In the genomic region with DNA sequence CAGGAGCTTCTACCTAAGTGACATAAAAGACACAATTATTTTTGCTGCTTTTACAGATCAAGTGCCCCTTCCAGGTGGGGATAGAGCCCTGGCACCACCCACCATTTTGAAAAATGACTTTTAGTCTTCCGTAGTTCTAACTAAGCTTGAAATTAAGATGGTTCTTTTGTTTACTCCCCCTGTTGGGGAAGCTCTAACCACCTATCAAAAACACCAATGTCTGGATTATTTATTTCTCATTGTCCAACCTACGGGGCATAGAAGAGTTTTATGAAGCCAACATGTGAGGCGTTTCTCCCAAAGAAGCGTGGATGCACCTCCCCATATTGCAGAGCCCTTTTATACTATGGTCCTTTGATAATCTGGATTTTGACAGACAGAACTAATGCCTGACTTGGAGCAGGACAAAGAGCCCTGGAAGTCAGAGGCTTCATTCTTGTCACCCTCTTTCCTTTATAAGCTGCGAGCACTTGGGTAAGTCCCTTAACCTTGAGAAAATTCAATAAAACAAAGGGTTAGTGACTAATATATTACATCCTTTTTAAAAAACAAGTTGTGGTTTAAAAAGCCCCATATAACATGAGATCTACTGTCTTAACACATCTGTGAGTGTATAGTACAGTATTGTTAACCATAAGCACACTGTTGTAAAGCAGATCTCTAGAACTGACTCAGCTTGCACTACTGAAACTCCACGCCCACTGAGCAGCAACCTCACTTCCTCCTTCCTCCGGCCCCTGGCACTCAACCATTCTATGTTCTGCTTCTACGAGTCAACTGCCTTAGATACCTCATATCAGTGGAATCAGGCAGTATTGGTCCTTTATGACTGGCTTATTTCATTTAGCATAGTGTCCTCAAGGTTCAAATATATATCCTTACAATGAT, we compare ENCODE assay signal across 8 cellular contexts.
DNase-seq lines count a peak whose midpoint lies in the region; ATAC-seq lines count a peak whose summit lies in the region.

No MANE protein-coding gene starts in this region.

- peaks cover 8% of the 10 kb centered on the region for H3K27me3 Mint-ChIP-seq in activated CD4-positive, alpha-beta T cell treated with anti-CD3 and anti-CD28 coated beads for 36 hours

- peak; percentile 11 for DNase-seq in CMK (ENCODE audit: low read depth)
- DNase-seq in HT-29 (ENCODE audit: low spot score) = peak; percentile 58
- DNase-seq in activated CD4-positive, alpha-beta T cell treated with anti-CD3 and anti-CD28 coated beads for 36 hours = peak; percentile 94
- DNase-seq in epithelial cell of prostate (ENCODE audit: low read depth, low spot score) = peak; percentile 91
- DNase-seq in stimulated activated CD4-positive, alpha-beta T cell treated with anti-CD3 and anti-CD28 coated beads, TNF-alpha, amount 100 ng/mL, for 48 hours (ENCODE audit: low read depth in 3 of 3) = peak; percentile 65 to 89 (median 67)
- DNase-seq in NCI-H526 (lab: John Stamatoyannopoulos, UW) = no peak
- DNase-seq in superior temporal gyrus (ENCODE audit: extremely low spot score) = no peak

- H3K4me1 Mint-ChIP-seq in activated CD4-positive, alpha-beta T cell treated with anti-CD3 and anti-CD28 coated beads for 36 hours = peaks cover 59% of the 10 kb centered on the region

- intact Hi-C loops in activated CD4-positive, alpha-beta T cell treated with anti-CD3 and anti-CD28 coated beads for 36 hours (cut with DNase I, micrococcal nuclease) = loop anchor here (1.0 to 10.0 kb wide), 24 partner anchors 9 to 1512 kb away; a partner anchor contains a TSS

- POLR2A ChIA-PET in activated CD4-positive, alpha-beta T cell treated with anti-CD3 and anti-CD28 coated beads for 36 hours (lab: Charles Lee) = interaction anchor here (0.6 to 1.1 kb wide), 4 partner anchors 67 to 616 kb away, joined by 3 to 4 read pairs (median 4); no protein-coding TSS in a partner anchor

- peak overlapping the region; percentile 79 for H3K27ac ChIP-seq in epithelial cell of prostate

- ATAC-seq in GM21390 (IDR thresholded peaks at IDR 0.05; ENCODE audit: unreplicated experiment) = peak; percentile 98
- ATAC-seq in activated CD4-positive, alpha-beta T cell treated with anti-CD3 and anti-CD28 coated beads for 36 hours = peak; percentile 82

- no peaks in the 10 kb centered on the region for H3K9me3 Mint-ChIP-seq in activated CD4-positive, alpha-beta T cell treated with anti-CD3 and anti-CD28 coated beads for 36 hours (ENCODE audit: low read depth)

- CTCF ChIA-PET in activated CD4-positive, alpha-beta T cell treated with anti-CD3 and anti-CD28 coated beads for 36 hours (lab: Charles Lee) = interaction anchor here (0.9 to 1.8 kb wide), 8 partner anchors 9 to 116 kb away, joined by 3 to 7 read pairs (median 3); no protein-coding TSS in a partner anchor

- peak overlapping the region; percentile 16 for H3K4me3 Mint-ChIP-seq in activated CD4-positive, alpha-beta T cell treated with anti-CD3 and anti-CD28 coated beads for 36 hours

- peaks cover 2% of the 10 kb centered on the region for H3K36me3 Mint-ChIP-seq in activated CD4-positive, alpha-beta T cell treated with anti-CD3 and anti-CD28 coated beads for 36 hours (ENCODE audit: low read depth)

- peak overlapping the region; percentile 71 for H3K27ac Mint-ChIP-seq in activated CD4-positive, alpha-beta T cell treated with anti-CD3 and anti-CD28 coated beads for 36 hours

Comparison
In these comparisons a context has a peak if more than half of its experiments do, and no peak if none do; other contexts are left out.
1. DNase-seq: peak in CMK (single experiment), HT-29 (single experiment), activated CD4-positive, alpha-beta T cell treated with anti-CD3 and anti-CD28 coated beads for 36 hours (single experiment), epithelial cell of prostate (single experiment) and stimulated activated CD4-positive, alpha-beta T cell treated with anti-CD3 and anti-CD28 coated beads, TNF-alpha, amount 100 ng/mL, for 48 hours (3 of 3); none in NCI-H526 (0 of 2) and superior temporal gyrus (single experiment).